ENCODE assay signal across 8 cellular contexts in genomic region chr4:127963633-127964398, GRCh38. TPM values are rescaled to one million over a fixed set of nuclear protein-coding genes. Genes with fewer than 3 reads are reported as not detected.
A peak's percentile ranks its signal among the peaks of the same experiment; 100 is the strongest.
DNase-seq lines count a peak whose midpoint lies in the region; ATAC-seq, FAIRE-seq and TF ChIP-seq lines count a peak whose summit lies in the region.
"Not testable (repeated sequence)": the region's sequence is repeated elsewhere in the genome, so short reads cannot be mapped to it uniquely, and the experiment has no call there.

No MANE protein-coding gene starts in this region.

- H3K9me3 Mint-ChIP-seq in activated T-cell treated with anti-CD3 and anti-CD28 coated beads, Interleukin-2, amount 50 U/mL, for 24 hours; glutamatergic neuron (ENCODE audit: unreplicated experiment); naive B cell: not testable (repeated sequence)

- peaks cover 48% of the 10 kb centered on the region for H3K4me1 Mint-ChIP-seq in activated T-cell treated with anti-CD3 and anti-CD28 coated beads, Interleukin-2, amount 50 U/mL, for 24 hours (ENCODE audit: low read depth)
- not testable (repeated sequence) for H3K4me1 Mint-ChIP-seq in glutamatergic neuron (ENCODE audit: low read depth, unreplicated experiment)
- H3K4me1 Mint-ChIP-seq in naive B cell = peaks cover 13 to 41% (median 34%) of the 10 kb centered on the region in 3 donors

- TF ChIP-seq CTCF in AG09309 (IDR thresholded peaks at IDR 0.05; ENCODE audit: control insufficient read depth, insufficient read depth, low read depth, low read length, missing control alignments); Peyer's patch (IDR thresholded peaks at IDR 0.05); bronchial epithelial cell (IDR thresholded peaks at IDR 0.05; ENCODE audit: insufficient read depth, low read length, severe bottlenecking); glutamatergic neuron (IDR thresholded peaks at IDR 0.05; ENCODE audit: partially characterized antibody, unreplicated experiment): not testable (repeated sequence)

- H3K9me3 ChIP-seq in Peyer's patch = not testable (repeated sequence)

- H3K27me3 ChIP-seq in H7 (ENCODE audit: control insufficient read depth, insufficient read depth, low read length); Peyer's patch; bronchial epithelial cell (ENCODE audit: control insufficient read depth, insufficient read depth, low read length): not testable (repeated sequence)

- H3K36me3 Mint-ChIP-seq in activated T-cell treated with anti-CD3 and anti-CD28 coated beads, Interleukin-2, amount 50 U/mL, for 24 hours (ENCODE audit: low read depth) = peaks cover 46% of the 10 kb centered on the region
- not testable (repeated sequence) for H3K36me3 Mint-ChIP-seq in glutamatergic neuron (ENCODE audit: unreplicated experiment); naive B cell

- H3K4me3 Mint-ChIP-seq in activated T-cell treated with anti-CD3 and anti-CD28 coated beads, Interleukin-2, amount 50 U/mL, for 24 hours = peak overlapping the region; percentile 97
- H3K4me3 Mint-ChIP-seq in glutamatergic neuron (ENCODE audit: unreplicated experiment) (peak overlapping the region; percentile 84), naive B cell (peak overlapping the region; percentile 70 to 91 (median 84))

- peak overlapping the region; percentile 92 to 97 (median 94) for H3K27ac ChIP-seq in Peyer's patch
- peak overlapping the region in 20 of 21 experiments; percentile 79 to 98 (median 94) for H3K27ac ChIP-seq in skin epidermis

- not testable (repeated sequence) for TF ChIP-seq POLR2A in Peyer's patch (IDR thresholded peaks at IDR 0.05)

- not testable (repeated sequence) for H3K4me1 ChIP-seq in Peyer's patch

- FAIRE-seq in bronchial epithelial cell (lab: Jason Lieb, UNC) = not testable (repeated sequence)

- peak overlapping the region; percentile 70 for H3K27ac Mint-ChIP-seq in activated T-cell treated with anti-CD3 and anti-CD28 coated beads, Interleukin-2, amount 50 U/mL, for 24 hours
- not testable (repeated sequence) for H3K27ac Mint-ChIP-seq in glutamatergic neuron (ENCODE audit: unreplicated experiment)
- H3K27ac Mint-ChIP-seq in naive B cell = peak overlapping the region in 5 of 6 donors; percentile 16 to 94 (median 59)

- H3K27me3 Mint-ChIP-seq in activated T-cell treated with anti-CD3 and anti-CD28 coated beads, Interleukin-2, amount 50 U/mL, for 24 hours; glutamatergic neuron (ENCODE audit: unreplicated experiment); naive B cell: not testable (repeated sequence)

- H3K36me3 ChIP-seq in H7 (replicated peaks; ENCODE audit: control insufficient read depth, insufficient read depth, low read length); Peyer's patch; bronchial epithelial cell (ENCODE audit: control insufficient read depth, insufficient read depth, low read length): not testable (repeated sequence)

- ATAC-seq in naive B cell (ENCODE audit: low read depth in 2 of 2) = not testable (repeated sequence)

- not testable (repeated sequence) for DNase-seq in AG09309 (ENCODE audit: low read depth); H7; glutamatergic neuron; naive B cell
- DNase-seq in Peyer's patch (peak in 1 of 3 donors; percentile 29), bronchial epithelial cell (ENCODE audit: low read depth) (peak; percentile 7)
- DNase-seq in activated T-cell treated with anti-CD3 and anti-CD28 coated beads, Interleukin-2, amount 50 U/mL, for 24 hours = peak; percentile 49

- peak overlapping the region; percentile 37 for H3K4me3 ChIP-seq in AG09309 (ENCODE audit: control insufficient read depth, low read depth, low read length)
- peak overlapping the region; percentile 97 for H3K4me3 ChIP-seq in H7 (ENCODE audit: insufficient read depth, low read depth, low read length)
- peak overlapping the region; percentile 74 to 87 (median 81) for H3K4me3 ChIP-seq in Peyer's patch
- H3K4me3 ChIP-seq in bronchial epithelial cell (ENCODE audit: low read depth, low read length) = peak overlapping the region; percentile 87
- peak overlapping the region; percentile 72 to 94 (median 88) for H3K4me3 ChIP-seq in skin epidermis

RNA-seq across cellular contexts. Expression of gene MFSD8, which starts 1.2 kb away (rescaled TPM):
- total RNA-seq in H7 (2014; rRNA removed; shearing (Covaris generic)) = 15.7 and 16.2 TPM in 2 replicates
- total RNA-seq in Peyer's patch = 10 to 100 TPM; 29.9 to 40.8 (median 35.1) TPM
- 12.3 and 13.7 TPM in 2 replicates for total RNA-seq in bronchial epithelial cell
- 22.6 TPM for total RNA-seq in glutamatergic neuron (ENCODE audit: unreplicated experiment)
- 10 to 100 TPM in 3 of 6 donors, 1 to 10 TPM in 3; 7.1 to 13.3 (median 9.5) TPM for polyA plus RNA-seq in naive B cell (ENCODE audit: low read depth in 6 of 6)

RNA-seq across cellular contexts. Expression of gene ABHD18, which starts 1.4 kb away (rescaled TPM):
- 16.3 and 17.8 TPM in 2 replicates for total RNA-seq in H7 (2014; rRNA removed; shearing (Covaris generic))
- total RNA-seq in Peyer's patch (10 to 100 TPM; 20.5 to 25.6 (median 23.1) TPM), bronchial epithelial cell (5.9 and 7.1 TPM in 2 replicates), glutamatergic neuron (ENCODE audit: unreplicated experiment) (9.7 TPM)
- polyA plus RNA-seq in naive B cell (ENCODE audit: low read depth in 6 of 6) = 10 to 100 TPM in 1 of 6 donors, 1 to 10 TPM in 5; 3.4 to 12.3 (median 8.5) TPM

Comparison
In these comparisons a context has a peak if more than half of its experiments do, and no peak if none do; other contexts are left out.
1. H3K4me3 ChIP-seq: peak in every context shown above with its lines; median percentile 97 in H7; 88 in skin epidermis; 87 in bronchial epithelial cell; 81 in Peyer's patch; 37 in AG09309.